In genomic region chrX:30779453-30780030, GRCh38 we compare ENCODE assay signal across 33 cellular contexts.
"Had no signal": no experiment of that assay in that cellular context is flagged by ENCODE, and none has a peak within 500 bp of the region (broad histone marks: within the 10 kb centered on the region; RNA-seq: fewer than 3 reads in every experiment).

No MANE protein-coding gene starts in this region.

- H3K9me3 ChIP-seq: body of pancreas, breast epithelium, Peyer's patch, SJSA1 had no signal

- DNase-seq: activated CD4-positive, alpha-beta memory T cell treated with anti-CD3 and anti-CD28 coated beads for 36 hours; activated CD4-positive, alpha-beta T cell treated with anti-CD3 and anti-CD28 coated beads, Interleukin-2, amount 10 ng/mL, durations not matched to agents 7 days and 5 days; activated gamma-delta T cell; activated naive CD4-positive, alpha-beta T cell treated with anti-CD3 and anti-CD28 coated beads, Interleukin-2, amount 10 ng/mL, durations not matched to agents 7 days and 5 days; activated T-cell treated with anti-CD3 and anti-CD28 coated beads, Interleukin-2, amount 50 U/mL, for 24 hours; amygdala; body of pancreas; caudate nucleus; cerebellar nuclear complex; MM.1S; MV-4-11; NCI-H1092; NCI-H1436 treated with DMSO at 0.1 percent for 48 hours; NCI-H1694 treated with DMSO at 0.1 percent for 48 hours; NCI-H2029; NCI-H510A; NCI-H526; NCI-H748 treated with DMSO at 0.1 percent for 48 hours; NK-92 treated with Interleukin-12 subunit alpha and Interleukin-12 subunit beta, amount 100 ng/mL, for 24 hours; PC-3; Peyer's patch; RPMI8226; SHP77 treated with DMSO at 0.1 percent for 48 hours; SW 1271; T-helper 1 cell; T-helper 2 cell; T-helper 9 cell had no signal

- H3K36me3 Mint-ChIP-seq: activated naive CD4-positive, alpha-beta T cell treated with anti-CD3 and anti-CD28 coated beads, Interleukin-2, amount 10 ng/mL, durations not matched to agents 7 days and 5 days; activated naive CD8-positive, alpha-beta T cell had no signal

- H3K4me1 ChIP-seq: body of pancreas, breast epithelium, Peyer's patch, SJSA1 had no signal

- H3K36me3 ChIP-seq: breast epithelium, Peyer's patch, SJSA1 had no signal

- H3K9me3 Mint-ChIP-seq: activated CD4-positive, alpha-beta memory T cell treated with anti-CD3 and anti-CD28 coated beads for 36 hours; activated naive CD4-positive, alpha-beta T cell treated with anti-CD3 and anti-CD28 coated beads, Interleukin-2, amount 10 ng/mL, durations not matched to agents 7 days and 5 days had no signal

- H3K4me1 Mint-ChIP-seq: activated naive CD4-positive, alpha-beta T cell treated with anti-CD3 and anti-CD28 coated beads, Interleukin-2, amount 10 ng/mL, durations not matched to agents 7 days and 5 days had no signal

- H3K27ac ChIP-seq: body of pancreas, breast epithelium, KMS-11, Peyer's patch, SJSA1 had no signal

- H3K27me3 Mint-ChIP-seq: activated naive CD8-positive, alpha-beta T cell had no signal

- ATAC-seq: body of pancreas, PC-3, SK-N-SH treated with all-trans-retinoic acid at 6 μM for 48 hours had no signal

- H3K27me3 ChIP-seq: body of pancreas, Peyer's patch, SJSA1 had no signal

- H3K4me3 ChIP-seq: body of pancreas, breast epithelium, Peyer's patch, SJSA1 had no signal

- H3K4me3 Mint-ChIP-seq: activated CD4-positive, alpha-beta memory T cell treated with anti-CD3 and anti-CD28 coated beads for 36 hours; activated CD4-positive, alpha-beta T cell treated with anti-CD3 and anti-CD28 coated beads, Interleukin-2, amount 10 ng/mL, durations not matched to agents 7 days and 5 days; activated naive CD4-positive, alpha-beta T cell treated with anti-CD3 and anti-CD28 coated beads, Interleukin-2, amount 10 ng/mL, durations not matched to agents 7 days and 5 days; activated naive CD8-positive, alpha-beta T cell; activated T-cell treated with anti-CD3 and anti-CD28 coated beads, Interleukin-2, amount 50 U/mL, for 24 hours had no signal

- H3K27ac Mint-ChIP-seq: activated CD4-positive, alpha-beta memory T cell treated with anti-CD3 and anti-CD28 coated beads for 36 hours; activated naive CD4-positive, alpha-beta T cell treated with anti-CD3 and anti-CD28 coated beads, Interleukin-2, amount 10 ng/mL, durations not matched to agents 7 days and 5 days; activated naive CD8-positive, alpha-beta T cell; activated T-cell treated with anti-CD3 and anti-CD28 coated beads, Interleukin-2, amount 50 U/mL, for 24 hours; activated T-helper 2 cell treated with anti-CD3 and anti-CD28 coated beads, Interferon-gamma antibody, Interleukin-2, Interleukin-4, amounts not matched to agents 10 μg/mL and 5 μg/mL and 100 μg/mL, durations not matched to agents 14 hours and 24 hours and 36 hours had no signal
